ENCODE assay signal across 1 cellular context in the genomic region with DNA sequence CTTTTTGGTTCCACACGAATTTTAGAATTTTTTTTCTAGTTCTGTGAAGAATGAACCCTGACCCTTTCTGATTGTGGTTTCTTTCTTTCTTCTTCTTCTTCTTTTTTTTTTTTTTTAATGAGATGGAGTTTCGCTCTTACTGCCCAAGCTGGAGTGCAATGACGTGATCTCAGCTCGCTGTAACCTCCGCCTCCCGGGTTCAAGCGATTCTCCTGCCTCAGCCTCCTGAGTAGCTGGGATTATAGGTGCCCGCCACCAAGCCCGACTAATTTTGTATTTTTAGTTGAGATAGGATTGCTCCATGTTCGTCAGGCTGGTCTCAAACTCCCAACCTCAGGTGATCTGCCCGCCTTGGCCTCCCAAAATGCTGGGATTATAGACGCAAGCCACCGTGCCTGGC.
TF ChIP-seq lines count a peak whose summit lies in the region.

No MANE protein-coding gene starts in this region.

TF ChIP-seq in GM12878, 131 proteins besides CTCF, POLR2A, EP300 and RAD21 (continued from another document):
- TF ChIP-seq, protein P1, sequence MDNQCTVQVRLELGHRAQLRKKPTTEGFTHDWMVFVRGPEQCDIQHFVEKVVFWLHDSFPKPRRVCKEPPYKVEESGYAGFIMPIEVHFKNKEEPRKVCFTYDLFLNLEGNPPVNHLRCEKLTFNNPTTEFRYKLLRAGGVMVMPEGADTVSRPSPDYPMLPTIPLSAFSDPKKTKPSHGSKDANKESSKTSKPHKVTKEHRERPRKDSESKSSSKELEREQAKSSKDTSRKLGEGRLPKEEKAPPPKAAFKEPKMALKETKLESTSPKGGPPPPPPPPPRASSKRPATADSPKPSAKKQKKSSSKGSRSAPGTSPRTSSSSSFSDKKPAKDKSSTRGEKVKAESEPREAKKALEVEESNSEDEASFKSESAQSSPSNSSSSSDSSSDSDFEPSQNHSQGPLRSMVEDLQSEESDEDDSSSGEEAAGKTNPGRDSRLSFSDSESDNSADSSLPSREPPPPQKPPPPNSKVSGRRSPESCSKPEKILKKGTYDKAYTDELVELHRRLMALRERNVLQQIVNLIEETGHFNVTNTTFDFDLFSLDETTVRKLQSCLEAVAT (IDR thresholded peaks at IDR 0.05): peak; percentile 76; the same call in 1 of the 2 replicates
- 0 out of 2 replicates have a peak, but pooled peaks have one; percentile 9 for TF ChIP-seq CREM (IDR thresholded peaks at IDR 0.05; ENCODE audit: low read depth)
- TF ChIP-seq, protein P2, sequence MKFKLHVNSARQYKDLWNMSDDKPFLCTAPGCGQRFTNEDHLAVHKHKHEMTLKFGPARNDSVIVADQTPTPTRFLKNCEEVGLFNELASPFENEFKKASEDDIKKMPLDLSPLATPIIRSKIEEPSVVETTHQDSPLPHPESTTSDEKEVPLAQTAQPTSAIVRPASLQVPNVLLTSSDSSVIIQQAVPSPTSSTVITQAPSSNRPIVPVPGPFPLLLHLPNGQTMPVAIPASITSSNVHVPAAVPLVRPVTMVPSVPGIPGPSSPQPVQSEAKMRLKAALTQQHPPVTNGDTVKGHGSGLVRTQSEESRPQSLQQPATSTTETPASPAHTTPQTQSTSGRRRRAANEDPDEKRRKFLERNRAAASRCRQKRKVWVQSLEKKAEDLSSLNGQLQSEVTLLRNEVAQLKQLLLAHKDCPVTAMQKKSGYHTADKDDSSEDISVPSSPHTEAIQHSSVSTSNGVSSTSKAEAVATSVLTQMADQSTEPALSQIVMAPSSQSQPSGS (IDR thresholded peaks at IDR 0.05; ENCODE audit: low read length): peak; percentile 42; the same call in 1 of the 2 replicates
- peak; percentile 77; the same call in 1 of the 2 replicates for TF ChIP-seq ATF7 (IDR thresholded peaks at IDR 0.05; ENCODE audit: low read depth)
